ENCODE assay signal across 7 cellular contexts in genomic region chr1:84944767-84945486, GRCh38. TPM values are rescaled to one million over a fixed set of nuclear protein-coding genes. Genes with fewer than 3 reads are reported as not detected.
DNase-seq lines count a peak whose midpoint lies in the region; ATAC-seq and TF ChIP-seq lines count a peak whose summit lies in the region.

No MANE protein-coding gene starts in this region.

- peak overlapping the region; percentile 73 for H3K4me2 ChIP-seq in SU-DHL-6 (ENCODE audit: low read depth, low read length, poor library complexity, severe bottlenecking)

- peak; percentile 87 for ATAC-seq in HG02642 (IDR thresholded peaks at IDR 0.05; ENCODE audit: poor library complexity, unreplicated experiment)
- ATAC-seq in sciatic nerve: peak; percentile 97

- H3K4me3 ChIP-seq in GM12875 (ENCODE audit: low read depth, low read length) (no peak overlapping the region), SU-DHL-6 (ENCODE audit: insufficient read depth, low read length, poor library complexity, severe bottlenecking) (peak overlapping the region; percentile 33)

- peaks cover 4% of the 10 kb centered on the region; the same call in 1 of the 2 replicates for H3K36me3 ChIP-seq in SU-DHL-6 (ENCODE audit: low read length)

- intact Hi-C loops in sciatic nerve (cut with DNase I): loop anchor here (1.0 kb wide), 1 partner anchor 12 kb away; no protein-coding TSS in a partner anchor

- peak overlapping the region; percentile 38 for H3K9ac ChIP-seq in SU-DHL-6 (ENCODE audit: low read length)

- H3K27me3 ChIP-seq in SU-DHL-6 (ENCODE audit: low read length): no peaks in the 10 kb centered on the region

- H3K79me2 ChIP-seq in SU-DHL-6 (ENCODE audit: insufficient read depth, low read length): no peaks in the 10 kb centered on the region

- DNase-seq in NCI-H1105 (lab: John Stamatoyannopoulos, UW): peak; percentile 88
- DNase-seq in amygdala (lab: John Stamatoyannopoulos, UW): peak in 46 of 56 donors; percentile 2 to 89 (median 37)
- DNase-seq in hepatic stellate cell (ENCODE audit: low spot score): peak; percentile 49
- peak; percentile 74 for DNase-seq in sciatic nerve (ENCODE audit: low spot score)

- no peaks in the 10 kb centered on the region for H3K9me3 ChIP-seq in SU-DHL-6 (ENCODE audit: insufficient read depth, low read length)

- H4K20me1 ChIP-seq in SU-DHL-6 (ENCODE audit: low read depth, low read length): no peaks in the 10 kb centered on the region

- no peaks in the 10 kb centered on the region for H3F3A ChIP-seq in SU-DHL-6 (ENCODE audit: insufficient read depth)

- peak overlapping the region; percentile 39 for H3K27ac ChIP-seq in SU-DHL-6 (ENCODE audit: low read depth, low read length)

- H3K9me2 ChIP-seq in SU-DHL-6 (replicated peaks; ENCODE audit: insufficient read depth, low read length): no peaks in the 10 kb centered on the region

- peak overlapping the region; percentile 79 for H2AFZ ChIP-seq in SU-DHL-6 (ENCODE audit: low read depth, low read length, severe bottlenecking)

- TF ChIP-seq CTCF in GM12875 (IDR thresholded peaks at IDR 0.05; ENCODE audit: borderline replicate concordance, insufficient read depth, low read depth, low read length) (peak; percentile 60), SU-DHL-6 (IDR thresholded peaks at IDR 0.05; ENCODE audit: insufficient read depth, low read length, poor library complexity, severe bottlenecking) (peak; percentile 96)

RNA-seq across cellular contexts. Expression of gene LPAR3, which starts 51.9 kb away (rescaled TPM):
- 0.36 TPM for total RNA-seq in sciatic nerve

RNA-seq across cellular contexts. Expression of gene MCOLN2, which starts 52.0 kb away (rescaled TPM):
- total RNA-seq in sciatic nerve: 6.5 TPM

Comparison
In these comparisons a context has a peak if more than half of its experiments do, and no peak if none do; other contexts are left out.
1. DNase-seq: peak in every context shown above with its lines; median percentile 88 in NCI-H1105; 74 in sciatic nerve; 49 in hepatic stellate cell; 37 in amygdala.